Comparison of ENCODE assay signal across 11 cellular contexts in the genomic region with DNA sequence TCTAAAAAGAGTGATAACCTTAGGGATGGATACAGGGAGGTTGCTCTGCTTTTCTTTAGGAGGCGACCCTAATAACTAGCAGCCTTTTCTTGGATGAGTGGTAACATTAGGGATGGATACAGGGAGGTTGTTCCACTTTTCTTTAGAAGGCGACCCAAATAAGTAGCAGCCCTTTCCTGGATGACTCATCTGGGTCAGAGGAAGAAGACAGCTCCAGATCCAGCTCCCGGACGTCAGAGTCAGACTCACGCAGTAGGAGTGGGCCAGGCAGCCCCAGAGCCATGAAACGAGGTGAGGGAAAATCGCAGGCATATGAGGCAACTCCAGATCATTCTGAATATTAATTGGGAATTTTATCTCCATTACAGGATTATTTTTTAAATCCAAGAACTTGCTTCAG. TPM values are rescaled to one million over a fixed set of nuclear protein-coding genes. Genes with fewer than 3 reads are reported as not detected.
A peak's percentile ranks its signal among the peaks of the same experiment; 100 is the strongest.
DNase-seq lines count a peak whose midpoint lies in the region; ATAC-seq and TF ChIP-seq lines count a peak whose summit lies in the region.
"Had no signal": no experiment of that assay in that cellular context is flagged by ENCODE, and none has a peak within 500 bp of the region (broad histone marks: within the 10 kb centered on the region; RNA-seq: fewer than 3 reads in every experiment).

No MANE protein-coding gene starts in this region.

- CTCF ChIA-PET in BJ (lab: Yijun Ruan, JAX) (no interaction called here), PC-9 (lab: Charles Lee) (interaction anchor here (0.7 kb wide), 1 partner anchor 74 kb away, joined by 4 read pairs; no protein-coding TSS in a partner anchor)

- no peak overlapping the region for H3K18ac ChIP-seq in H9 (ENCODE audit: insufficient read length, low read depth, low read length)

- no peak overlapping the region for H3K9ac ChIP-seq in H9 (ENCODE audit: extremely low read depth, insufficient read length, low read length)

- no peak overlapping the region for H3K14ac ChIP-seq in H9 (ENCODE audit: insufficient read depth, low read length)

- no peak overlapping the region for H3K4me3 Mint-ChIP-seq in H9

- no peak overlapping the region for H3T11ph ChIP-seq in H9 (ENCODE audit: low read length)

- intact Hi-C loops in PC-9 (cut with micrococcal nuclease; ENCODE audit: unreplicated experiment) (no loop called here), psoas muscle (cut with DNase I) (no loop called here)

- no TSS peak for BruUV-seq in PC-9 (replicated peaks; lab: Mats Ljungman, UMichigan)

- H3K27ac ChIP-seq in PC-9 (no peak overlapping the region), psoas muscle (no peak overlapping the region), H9 (ENCODE audit: insufficient read length, low read depth, low read length) (no peak overlapping the region)
- H3K27ac ChIP-seq: Peyer's patch had no signal

- H2BK120ac ChIP-seq in H9 (ENCODE audit: low read depth, low read length, poor library complexity, severe bottlenecking): no peak overlapping the region

- no peak overlapping the region for H3K23ac ChIP-seq in H9 (ENCODE audit: insufficient read length, low read depth, low read length)

- H3K4me2 ChIP-seq in PC-9: 0 out of 2 replicates have a peak overlapping the region, but pooled peaks have one; percentile 9
- H3K4me2 ChIP-seq in H9 (ENCODE audit: insufficient read depth, insufficient read length, low read length): no peak overlapping the region

- no peaks in the 10 kb centered on the region for H3K27me3 Mint-ChIP-seq in H9 (ENCODE audit: low read depth)

- H3K27ac Mint-ChIP-seq in H9: no peak overlapping the region

- POLR2A ChIA-PET in BJ (lab: Charles Lee): no interaction called here
- POLR2A ChIA-PET in PC-9 (lab: Charles Lee; ENCODE audit: unreplicated experiment): interaction anchor here (0.6 kb wide), 1 partner anchor 693 kb away, joined by 9 read pairs; no protein-coding TSS in a partner anchor

- H3K4me1 ChIP-seq in PC-9 (replicated peaks; ENCODE audit: insufficient read depth) (0 out of 2 replicates have a peak, but pooled peaks cover 5% of the 10 kb centered on the region), psoas muscle (no peaks in the 10 kb centered on the region), H9 (ENCODE audit: insufficient read depth, low read length) (no peaks in the 10 kb centered on the region)
- H3K4me1 ChIP-seq: Peyer's patch had no signal

- no peaks in the 10 kb centered on the region for H3K36me3 Mint-ChIP-seq in H9 (ENCODE audit: insufficient read depth in 1 of 3, low read depth in 3 of 3)

- ATAC-seq in psoas muscle (peak in 3 of 4 donors; percentile 47 to 61 (median 58)), HG02588 (IDR thresholded peaks at IDR 0.05; ENCODE audit: unreplicated experiment) (no peak)

- H3K27me3 ChIP-seq in BJ (ENCODE audit: control insufficient read depth, insufficient read depth, low read length) (no peaks in the 10 kb centered on the region), PC-9 (ENCODE audit: insufficient read depth, low read depth) (no peaks in the 10 kb centered on the region), psoas muscle (ENCODE audit: insufficient read depth in 3 of 3, low read length in 2 of 3) (no peaks in the 10 kb centered on the region), H9 (ENCODE audit: insufficient read depth, low read length) (no peaks in the 10 kb centered on the region)
- H3K27me3 ChIP-seq: Peyer's patch had no signal

- no peaks in the 10 kb centered on the region for H3K4me1 Mint-ChIP-seq in H9

- H4K20me1 ChIP-seq in PC-9 (ENCODE audit: insufficient read depth) (no peaks in the 10 kb centered on the region), H9 (ENCODE audit: control insufficient read depth, insufficient read depth, insufficient read length) (no peaks in the 10 kb centered on the region)

- H2AFZ ChIP-seq in PC-9 (peak overlapping the region; percentile 17; the same call in 1 of the 2 replicates), H9 (ENCODE audit: low read length) (no peak overlapping the region)

- H3K4ac ChIP-seq in H9 (ENCODE audit: low read depth, low read length): no peak overlapping the region

- no peaks in the 10 kb centered on the region for H3K36me3 ChIP-seq in BJ (ENCODE audit: control insufficient read depth, insufficient read depth, low read length)
- H3K36me3 ChIP-seq in PC-9 (ENCODE audit: low read depth): no peaks in the 10 kb centered on the region
- H3K36me3 ChIP-seq in psoas muscle (ENCODE audit: insufficient read depth in 1 of 2, low read depth in 1 of 2): no peaks in the 10 kb centered on the region
- H3K36me3 ChIP-seq: Peyer's patch had no signal

- H3K4me3 ChIP-seq in BJ (ENCODE audit: low read depth, low read length): no peak overlapping the region
- no peak overlapping the region for H3K4me3 ChIP-seq in PC-9
- no peak overlapping the region for H3K4me3 ChIP-seq in psoas muscle
- H3K4me3 ChIP-seq: lung, Peyer's patch had no signal

- no peaks in the 10 kb centered on the region for H3K9me3 Mint-ChIP-seq in H9

- 52 to 60% (median 54%) methylated on average over 7 of the region's 7 CpGs for WGBS in psoas muscle, 3 donors
- WGBS in H9 (ENCODE audit: extremely low coverage, insufficient read length, low lambda C conversion rate): no CpG with 5 or more reads among the region's 7 CpGs

- no peak overlapping the region for H2BK15ac ChIP-seq in H9 (ENCODE audit: low read depth, low read length)

- no peak overlapping the region for H3K56ac ChIP-seq in H9 (ENCODE audit: insufficient read length, low read depth, low read length)

- no peaks in the 10 kb centered on the region for H3F3A ChIP-seq in PC-9 (ENCODE audit: insufficient read depth, low read depth)

- no peak overlapping the region for H4K5ac ChIP-seq in H9 (ENCODE audit: insufficient read length, low read depth, low read length)

- no peaks in the 10 kb centered on the region for H3K9me2 ChIP-seq in PC-9 (ENCODE audit: insufficient read depth)

- H2BK20ac ChIP-seq in H9 (ENCODE audit: low read depth, low read length, poor library complexity, severe bottlenecking): no peak overlapping the region

- H3K9me3 ChIP-seq in PC-9 (ENCODE audit: insufficient read depth, low read depth): no peaks in the 10 kb centered on the region
- H3K9me3 ChIP-seq in psoas muscle: no peaks in the 10 kb centered on the region
- no peaks in the 10 kb centered on the region for H3K9me3 ChIP-seq in H9 (ENCODE audit: control insufficient read depth, low read depth, low read length)
- H3K9me3 ChIP-seq: Peyer's patch had no signal

- no peaks in the 10 kb centered on the region for H3K79me1 ChIP-seq in H9 (ENCODE audit: insufficient read depth, low read depth, low read length, poor library complexity, severe bottlenecking)

- TF ChIP-seq CTCF in BJ (IDR thresholded peaks at IDR 0.05; ENCODE audit: insufficient read depth, low read depth, low read length): no peak
- TF ChIP-seq CTCF in PC-9 (conservative IDR thresholded peaks at IDR 0.05): no peak
- no peak for TF ChIP-seq CTCF in psoas muscle (IDR thresholded peaks at IDR 0.05)
- no peak for TF ChIP-seq CTCF in H9 (conservative IDR thresholded peaks at IDR 0.05)

- no peak overlapping the region for H2BK5ac ChIP-seq in H9 (ENCODE audit: insufficient read length, low read length)

- H2BK12ac ChIP-seq in H9 (ENCODE audit: insufficient read length, low read depth, low read length): no peak overlapping the region

- DNase-seq in BJ (ENCODE audit: low read depth) (peak; percentile 48), PC-9 (peak in 1 of 2 experiments; percentile 36), fibroblast of the conjunctiva (ENCODE audit: low read depth) (peak; percentile 52), psoas muscle (peak; percentile 57 to 66), H9 (no peak), cortex of kidney (lab: John Stamatoyannopoulos, UW) (no peak)
- DNase-seq in activated CD4-positive, alpha-beta T cell treated with anti-CD3 and anti-CD28 coated beads, Interleukin-2, amount 50 U/mL, for 4 hours: no peak
- DNase-seq: Peyer's patch; stimulated activated CD4-positive, alpha-beta T cell treated with anti-CD3 and anti-CD28 coated beads, Interleukin-1b, Interleukin-23, amount 100 ng/mL, for 48 hours had no signal

- H2AK5ac ChIP-seq in H9 (ENCODE audit: insufficient read length, low read length): no peak overlapping the region

- H4K8ac ChIP-seq in H9 (replicated peaks; ENCODE audit: insufficient read length, low read depth, low read length): no peak overlapping the region

- H3K79me2 ChIP-seq in PC-9 (ENCODE audit: low read depth) (no peaks in the 10 kb centered on the region), H9 (ENCODE audit: insufficient read depth, low read length) (no peaks in the 10 kb centered on the region)

- no peak overlapping the region for H4K91ac ChIP-seq in H9 (ENCODE audit: insufficient read length, low read depth, low read length)

- H3K23me2 ChIP-seq in H9 (ENCODE audit: insufficient read length, low read depth, low read length, poor library complexity, severe bottlenecking): no peaks in the 10 kb centered on the region

RNA-seq across cellular contexts. Expression of gene C1GALT1C1L, which starts 31.0 kb away (rescaled TPM):
- 0.12 and 0.48 TPM in 2 replicates for polyA plus RNA-seq in BJ (2011; rRNA removed)
- not detected in 2 replicates for polyA minus RNA-seq in BJ (2011; rRNA and poly(A)+ RNA removed)
- 3.7 and 4.6 TPM in 2 replicates for total RNA-seq in PC-9 (2021)
- under 1 TPM in 3 of 4 donors, not detected in 1; 0.23 to 0.56 (median 0.26) TPM for total RNA-seq in psoas muscle
- polyA plus RNA-seq in psoas muscle: under 1 TPM; 0.16 to 0.43 (median 0.39) TPM
- not detected in 2 replicates for total RNA-seq in H9 (2021)
- total RNA-seq: Peyer's patch had no signal

Comparison
In these comparisons a context has a peak if more than half of its experiments do, and no peak if none do; other contexts are left out.
1. DNase-seq: peak in BJ (single experiment), fibroblast of the conjunctiva (single experiment) and psoas muscle (2 of 2); none in H9 (single experiment), cortex of kidney (single experiment) and activated CD4-positive, alpha-beta T cell treated with anti-CD3 and anti-CD28 coated beads, Interleukin-2, amount 50 U/mL, for 4 hours (0 of 2).